ENCODE assay signal across 15 cellular contexts in the genomic region with DNA sequence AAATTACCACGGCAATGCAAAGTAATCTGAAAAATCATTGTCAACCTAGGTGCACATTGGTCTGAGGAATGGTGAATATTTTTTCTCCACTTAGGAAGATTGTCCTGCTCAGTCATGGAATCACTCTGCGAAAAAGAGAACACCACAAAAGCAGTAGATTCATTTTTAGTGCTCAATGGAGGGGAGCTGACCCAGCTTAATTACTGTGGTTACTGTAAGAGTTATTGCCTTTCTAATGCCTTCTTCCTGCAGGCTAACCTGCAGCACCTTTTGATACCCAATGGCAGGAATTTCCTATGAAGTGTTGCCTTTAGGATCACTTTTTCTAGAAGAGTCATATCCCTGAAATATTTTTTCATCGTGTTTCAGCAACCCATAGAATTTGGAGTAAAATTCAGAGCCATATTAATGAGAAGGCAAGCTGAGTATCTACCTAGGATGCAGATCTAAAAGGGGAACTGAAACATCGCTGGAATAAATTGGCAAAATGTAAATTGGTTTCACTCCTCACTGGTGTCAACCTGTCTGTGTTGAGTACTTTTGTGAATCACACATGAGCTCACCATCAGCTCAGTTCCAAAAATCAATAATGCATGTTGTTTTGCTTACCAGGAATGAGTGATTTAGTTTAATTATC.
DNase-seq lines count a peak whose midpoint lies in the region; ATAC-seq and TF ChIP-seq lines count a peak whose summit lies in the region.
"Had no signal": no experiment of that assay in that cellular context is flagged by ENCODE, and none has a peak within 500 bp of the region (broad histone marks: within the 10 kb centered on the region; RNA-seq: fewer than 3 reads in every experiment).

No MANE protein-coding gene starts in this region.

- TF ChIP-seq CTCF in GM12865 (IDR thresholded peaks at IDR 0.05; ENCODE audit: insufficient read depth, low read depth, low read length, missing control alignments) (no peak), heart left ventricle (IDR thresholded peaks at IDR 0.05) (no peak)

- no peaks in the 10 kb centered on the region for H3K36me3 Mint-ChIP-seq in activated T-cell treated with anti-CD3 and anti-CD28 coated beads, Interleukin-2, amount 50 U/mL, for 24 hours (ENCODE audit: low read depth)
- no peaks in the 10 kb centered on the region for H3K36me3 Mint-ChIP-seq in activated naive CD4-positive, alpha-beta T cell treated with anti-CD3 and anti-CD28 coated beads, Interleukin-2, amount 50 U/mL, for 72 hours
- H3K36me3 Mint-ChIP-seq: natural killer cell treated with Interleukin-12 subunit alpha and Interleukin-12 subunit beta and Interleukin-15 and Interleukin-18, amount 100 ng/mL, for 72 hours had no signal

- no peaks in the 10 kb centered on the region for H3K4me1 ChIP-seq in heart left ventricle

- no peaks in the 10 kb centered on the region for H3K4me1 Mint-ChIP-seq in activated T-cell treated with anti-CD3 and anti-CD28 coated beads, Interleukin-2, amount 50 U/mL, for 24 hours (ENCODE audit: low read depth)

- DNase-seq in GM12865 (ENCODE audit: low read depth) (peak; percentile 14), NAMALWA (ENCODE audit: low spot score) (peak; percentile 63), SHP77 (lab: John Stamatoyannopoulos, UW) (no peak), heart left ventricle (no peak)
- no peak for DNase-seq in activated T-cell treated with anti-CD3 and anti-CD28 coated beads, Interleukin-2, amount 50 U/mL, for 24 hours
- DNase-seq in activated naive CD4-positive, alpha-beta T cell treated with anti-CD3 and anti-CD28 coated beads, Interleukin-2, amount 50 U/mL, for 72 hours (ENCODE audit: low spot score in 2 of 2): no peak
- DNase-seq: dermis blood vessel endothelial cell, DMS53, foreskin melanocyte, kidney glomerular epithelial cell, NCI-H345, SIG-M5 had no signal

- peaks cover 0 to 6% (median 0%) of the 10 kb centered on the region in 12 donors for H3K9me3 ChIP-seq in heart left ventricle

- H3K36me3 ChIP-seq in heart left ventricle: no peaks in the 10 kb centered on the region

- ATAC-seq in GM19463 (IDR thresholded peaks at IDR 0.05; ENCODE audit: unreplicated experiment): peak; percentile 86
- ATAC-seq in HG02973 (IDR thresholded peaks at IDR 0.05; ENCODE audit: unreplicated experiment): peak; percentile 59
- ATAC-seq in heart left ventricle: no peak
- no peak for ATAC-seq in activated naive CD4-positive, alpha-beta T cell treated with anti-CD3 and anti-CD28 coated beads, Interleukin-2, amount 50 U/mL, for 72 hours
- ATAC-seq: natural killer cell treated with Interleukin-12 subunit alpha and Interleukin-12 subunit beta and Interleukin-15 and Interleukin-18, amount 100 ng/mL, for 72 hours had no signal

- 84 to 91% (median 88%) methylated on average over 4 of the region's 4 CpGs for WGBS in heart left ventricle, 4 donors

- intact Hi-C loops in heart left ventricle (cut with DNase I): no loop called here

- no peak for TF ChIP-seq POLR2A in heart left ventricle (IDR thresholded peaks at IDR 0.05)

- no peak overlapping the region for H3K27ac ChIP-seq in heart left ventricle

- no peaks in the 10 kb centered on the region for H3K27me3 ChIP-seq in heart left ventricle

- no peaks in the 10 kb centered on the region for H3K9me3 Mint-ChIP-seq in activated T-cell treated with anti-CD3 and anti-CD28 coated beads, Interleukin-2, amount 50 U/mL, for 24 hours
- peaks cover 13% of the 10 kb centered on the region in 2 donors for H3K9me3 Mint-ChIP-seq in activated naive CD4-positive, alpha-beta T cell treated with anti-CD3 and anti-CD28 coated beads, Interleukin-2, amount 50 U/mL, for 72 hours

- H3K4me3 ChIP-seq in GM12865 (ENCODE audit: low read depth, low read length) (no peak overlapping the region), heart left ventricle (no peak overlapping the region)

- H3K4me3 Mint-ChIP-seq in activated T-cell treated with anti-CD3 and anti-CD28 coated beads, Interleukin-2, amount 50 U/mL, for 24 hours: no peak overlapping the region
- H3K4me3 Mint-ChIP-seq: natural killer cell treated with Interleukin-12 subunit alpha and Interleukin-12 subunit beta and Interleukin-15 and Interleukin-18, amount 100 ng/mL, for 72 hours had no signal

- no peak overlapping the region for H3K27ac Mint-ChIP-seq in activated T-cell treated with anti-CD3 and anti-CD28 coated beads, Interleukin-2, amount 50 U/mL, for 24 hours
- no peak overlapping the region for H3K27ac Mint-ChIP-seq in activated naive CD4-positive, alpha-beta T cell treated with anti-CD3 and anti-CD28 coated beads, Interleukin-2, amount 50 U/mL, for 72 hours
- H3K27ac Mint-ChIP-seq: natural killer cell treated with Interleukin-12 subunit alpha and Interleukin-12 subunit beta and Interleukin-15 and Interleukin-18, amount 100 ng/mL, for 72 hours had no signal

- H3K27me3 Mint-ChIP-seq in activated T-cell treated with anti-CD3 and anti-CD28 coated beads, Interleukin-2, amount 50 U/mL, for 24 hours: no peaks in the 10 kb centered on the region
- H3K27me3 Mint-ChIP-seq: natural killer cell treated with Interleukin-12 subunit alpha and Interleukin-12 subunit beta and Interleukin-15 and Interleukin-18, amount 100 ng/mL, for 72 hours had no signal

Comparison
In these comparisons a context has a peak if more than half of its experiments do, and no peak if none do; other contexts are left out.
1. DNase-seq: peak in GM12865 (single experiment) and NAMALWA (single experiment); none in activated T-cell treated with anti-CD3 and anti-CD28 coated beads, Interleukin-2, amount 50 U/mL, for 24 hours (single experiment), SHP77 (0 of 2), heart left ventricle (0 of 5) and activated naive CD4-positive, alpha-beta T cell treated with anti-CD3 and anti-CD28 coated beads, Interleukin-2, amount 50 U/mL, for 72 hours (0 of 2).
2. ATAC-seq: peak in GM19463 (single experiment) and HG02973 (single experiment); none in heart left ventricle (0 of 4) and activated naive CD4-positive, alpha-beta T cell treated with anti-CD3 and anti-CD28 coated beads, Interleukin-2, amount 50 U/mL, for 72 hours (0 of 2).